Comparison of ENCODE assay signal across 9 cellular contexts in the genomic region with DNA sequence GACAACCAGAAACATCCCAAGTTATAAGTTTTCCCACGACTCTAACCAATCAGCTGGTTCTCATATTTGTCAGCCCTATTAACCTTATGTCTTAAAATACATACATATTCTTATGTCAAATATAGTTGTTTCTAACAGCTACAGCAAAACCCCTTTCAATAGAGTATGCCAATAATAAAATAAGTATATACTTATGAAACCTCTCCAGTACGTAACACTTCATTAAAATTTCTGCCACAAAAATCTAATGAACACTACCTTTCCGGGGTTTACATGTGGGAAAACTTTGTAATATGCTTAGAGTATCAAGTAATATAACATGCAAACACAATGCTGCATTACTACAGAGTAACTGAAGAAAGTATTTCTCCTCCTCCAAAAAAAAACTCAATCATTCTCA. TPM values are rescaled to one million over a fixed set of nuclear protein-coding genes. Genes with fewer than 3 reads are reported as not detected.
DNase-seq lines count a peak whose midpoint lies in the region; ATAC-seq, FAIRE-seq and TF ChIP-seq lines count a peak whose summit lies in the region.
"Had no signal": no experiment of that assay in that cellular context is flagged by ENCODE, and none has a peak within 500 bp of the region (broad histone marks: within the 10 kb centered on the region; RNA-seq: fewer than 3 reads in every experiment).

No MANE protein-coding gene starts in this region.

- H3K4me3 Mint-ChIP-seq in activated naive CD4-positive, alpha-beta T cell treated with anti-CD3 and anti-CD28 coated beads for 36 hours = peak overlapping the region; percentile 83

- no peaks in the 10 kb centered on the region for H3K9me1 ChIP-seq in K562 (ENCODE audit: control insufficient read depth, insufficient read depth, low read length)

- H3K79me2 ChIP-seq in K562 (ENCODE audit: control insufficient read depth, insufficient read depth, low read length) = peaks cover 60% of the 10 kb centered on the region

- ATAC-seq in K562 (no peak), lower lobe of right lung (no peak), GM21529 (IDR thresholded peaks at IDR 0.05; ENCODE audit: unreplicated experiment) (no peak), GM18909 (IDR thresholded peaks at IDR 0.05; ENCODE audit: poor library complexity, unreplicated experiment) (no peak)

- H3K4me2 ChIP-seq in K562 (ENCODE audit: insufficient read depth, low read length) = peak overlapping the region; percentile 90

- TF ChIP-seq CTCF in K562 (IDR thresholded peaks at IDR 0.05 in 2 of 3, conservative IDR thresholded peaks at IDR 0.05 in 1 of 3; ENCODE audit: insufficient read depth in 2 of 3, low read depth in 1 of 3, low read length in 3 of 3) = no peak
- TF ChIP-seq CTCF in lower lobe of right lung (IDR thresholded peaks at IDR 0.05) = no peak
- no peak for TF ChIP-seq CTCF in transverse colon (IDR thresholded peaks at IDR 0.05)

- H3K27me3 ChIP-seq in K562 (ENCODE audit: control insufficient read depth in 2 of 2, insufficient read depth in 2 of 2, low read length in 2 of 2) = no peaks in the 10 kb centered on the region
- H3K27me3 ChIP-seq in lower lobe of right lung (ENCODE audit: low read depth) = peaks cover 5% of the 10 kb centered on the region
- H3K27me3 ChIP-seq in transverse colon = no peaks in the 10 kb centered on the region

- TF ChIP-seq EP300 in K562 (IDR thresholded peaks at IDR 0.05; ENCODE audit: low read length) (no peak), transverse colon (IDR thresholded peaks at IDR 0.05; ENCODE audit: low read depth) (no peak)

- no peaks in the 10 kb centered on the region for H3K36me3 Mint-ChIP-seq in activated naive CD4-positive, alpha-beta T cell treated with anti-CD3 and anti-CD28 coated beads for 36 hours (ENCODE audit: low read depth)

- H4K20me1 ChIP-seq in K562 (replicated peaks; ENCODE audit: control insufficient read depth, insufficient read depth, low read length) = no peaks in the 10 kb centered on the region; the same call in 1 of the 2 replicates

- H3K9me3 Mint-ChIP-seq in activated naive CD4-positive, alpha-beta T cell treated with anti-CD3 and anti-CD28 coated beads for 36 hours = no peaks in the 10 kb centered on the region

- POLR2A ChIA-PET in K562 (lab: Yijun Ruan, JAX) = interaction anchor here (1.5 to 1.6 kb wide), 2 partner anchors 10 to 22 kb away, joined by 4 to 5 read pairs; no protein-coding TSS in a partner anchor

- H3K27me3 Mint-ChIP-seq in activated naive CD4-positive, alpha-beta T cell treated with anti-CD3 and anti-CD28 coated beads for 36 hours (ENCODE audit: low read depth) = no peaks in the 10 kb centered on the region

- H3K4me1 ChIP-seq in K562 (replicated peaks in 1 of 2; ENCODE audit: control insufficient read depth in 2 of 2, insufficient read depth in 2 of 2, low read length in 2 of 2) (peaks cover 0 to 5% of the 10 kb centered on the region in 2 experiments; a peak in 3 of 5 replicates), lower lobe of right lung (peaks cover 13% of the 10 kb centered on the region), transverse colon (peaks cover 0 to 28% (median 13%) of the 10 kb centered on the region in 4 donors)

- no peak overlapping the region for H2AFZ ChIP-seq in K562 (ENCODE audit: low read depth, low read length)

- H3K4me3 ChIP-seq in K562 = peak overlapping the region; percentile 81
- H3K4me3 ChIP-seq in lower lobe of right lung = peak overlapping the region; percentile 72
- H3K4me3 ChIP-seq in transverse colon = peak overlapping the region in 3 of 4 donors; percentile 52 to 89 (median 62)

- TF ChIP-seq POLR2A in K562 (conservative IDR thresholded peaks at IDR 0.05) = no peak
- no peak for TF ChIP-seq POLR2A in transverse colon (IDR thresholded peaks at IDR 0.05)

- no peak for FAIRE-seq in K562 (lab: Jason Lieb, UNC)

- CTCF ChIA-PET in activated naive CD4-positive, alpha-beta T cell treated with anti-CD3 and anti-CD28 coated beads for 36 hours (lab: Charles Lee) = interaction anchor here (0.7 to 3.0 kb wide), 4 partner anchors 63 to 462 kb away, joined by 3 to 12 read pairs (median 3); no protein-coding TSS in a partner anchor
- CTCF ChIA-PET in K562 (lab: Yijun Ruan, JAX; ENCODE audit: low intra/inter-chr PET ratio) = no interaction called here

- no peak for DNase-seq in activated naive CD4-positive, alpha-beta T cell treated with anti-CD3 and anti-CD28 coated beads for 36 hours
- no peak for DNase-seq in activated naive CD4-positive, alpha-beta T cell (lab: John Stamatoyannopoulos, UW)
- no peak for DNase-seq in K562 (ENCODE audit: extremely low read depth in 1 of 4, low spot score in 3 of 4)
- DNase-seq in lower lobe of right lung = no peak
- no peak for DNase-seq in transverse colon
- no peak for DNase-seq in AG20443 (ENCODE audit: low spot score)
- DNase-seq: MV-4-11 had no signal

- no peak overlapping the region for H3K27ac Mint-ChIP-seq in activated naive CD4-positive, alpha-beta T cell treated with anti-CD3 and anti-CD28 coated beads for 36 hours

- peak overlapping the region in 1 of 2 experiments; percentile 91; a peak in 2 of 4 replicates for H3K9ac ChIP-seq in K562 (ENCODE audit: insufficient read depth in 1 of 2, low read depth in 2 of 2, low read length in 2 of 2)

- WGBS in K562 (ENCODE audit: insufficient coverage, low coverage, missing lambda C conversion rate) = 20% methylated on average over 3 of the region's 3 CpGs
- WGBS in transverse colon (ENCODE audit: low coverage in 1 of 2), 2 donors = 38 to 43% methylated on average over 3 of the region's 3 CpGs

- H3K27ac ChIP-seq in K562 (ENCODE audit: extremely low read depth, low read depth, low read length) (no peak overlapping the region), lower lobe of right lung (no peak overlapping the region), transverse colon (peak overlapping the region; percentile 92 to 96 (median 94))

- intact Hi-C loops in activated naive CD4-positive, alpha-beta T cell treated with anti-CD3 and anti-CD28 coated beads for 36 hours (cut with micrococcal nuclease) = no loop called here
- intact Hi-C loops in K562 (cut with micrococcal nuclease) (loop anchor here (10.0 kb wide), 1 partner anchor 70 kb away; no protein-coding TSS in a partner anchor), lower lobe of right lung (cut with DNase I) (no loop called here), transverse colon (cut with DNase I; ENCODE audit: low total_unique reads) (loop anchor here (10.0 kb wide), 1 partner anchor 100 kb away; no protein-coding TSS in a partner anchor)

- H3K36me3 ChIP-seq in K562 (ENCODE audit: control insufficient read depth, insufficient read depth, low read length) (no peaks in the 10 kb centered on the region), lower lobe of right lung (no peaks in the 10 kb centered on the region), transverse colon (no peaks in the 10 kb centered on the region)

- H3K4me1 Mint-ChIP-seq in activated naive CD4-positive, alpha-beta T cell treated with anti-CD3 and anti-CD28 coated beads for 36 hours (ENCODE audit: low read depth) = peaks cover 18% of the 10 kb centered on the region

- BruUV-seq in K562 (replicated peaks; lab: Mats Ljungman, UMichigan) = no TSS peak

- H3K9me3 ChIP-seq in K562 (replicated peaks; ENCODE audit: control insufficient read depth, insufficient read depth, low read depth, low read length) (no peaks in the 10 kb centered on the region; the same call in 1 of the 2 replicates), lower lobe of right lung (no peaks in the 10 kb centered on the region), transverse colon (no peaks in the 10 kb centered on the region)

- in situ Hi-C loops in K562 (cut with MboI) (no loop called here), transverse colon (cut with MboI; ENCODE audit: low pct_ligation_motif_present in 1 of 4, low pct_unique_long_range_greater_than_20kb in 1 of 4, low sequenced_read_pairs in 3 of 4) (no loop called here)

- TF ChIP-seq RAD21 in K562 (CRISPR knock-in tag; conservative IDR thresholded peaks at IDR 0.05 in 1 of 2, IDR thresholded peaks at IDR 0.05 in 1 of 2) = no peak

TF ChIP-seq in K562, 482 proteins besides CTCF, POLR2A, EP300 and RAD21:
- TF ChIP-seq HDAC1 (IDR thresholded peaks at IDR 0.05) = no peak
TF ChIP-seq in K562: peak in this region for 0.

RNA-seq across cellular contexts. Expression of a gene that starts 1.8 kb away (rescaled TPM):
- 1 to 10 TPM; 3.9 to 4.1 TPM for total RNA-seq in activated naive CD4-positive, alpha-beta T cell treated with anti-CD3 and anti-CD28 coated beads for 36 hours
- 38.8 and 60.4 TPM in 2 replicates for total RNA-seq in K562 (2011; cell fraction: chromatin; rRNA removed; ENCODE audit: low replicate concordance)
- total RNA-seq in K562 (2011; cell fraction: nucleolus; rRNA removed) = 28.2 and 38.7 TPM in 2 replicates
- 30.5 and 33.0 TPM in 2 replicates for total RNA-seq in K562 (2011; cell fraction: nucleoplasm; rRNA removed)
- total RNA-seq in K562 (2014; rRNA removed) (17.0 and 18.9 TPM in 2 replicates), K562 (2014; rRNA removed; fragmentation: Illumina TruSeq; extraction: Trizol) (10.8 and 13.4 TPM in 2 replicates), K562 (2015; rRNA removed; fragmentation: Illumina TruSeq; extraction: Trizol) (11.5 and 12.3 TPM in 2 replicates), K562 (2021) (13.2 and 15.5 TPM in 2 replicates), lower lobe of right lung (47.4 TPM), transverse colon (100 to 1,000 TPM in 1 of 4 donors, 10 to 100 TPM in 3; 11.7 to 102 (median 58.9) TPM)
- polyA plus RNA-seq in K562 (2011; rRNA removed) (10.2 and 11.3 TPM in 2 replicates), K562 (2014; fragmentation: Illumina TruSeq; extraction: Trizol) (7.8 and 10.5 TPM in 2 replicates), K562 (2014; fragmentation: Nextera tagmentation; extraction: Ambion mirVana) (10 to 100 TPM in 1 of 2 experiments, 1 to 10 TPM in 1; 3.0 to 10.3 TPM), K562 (2014; rRNA removed) (8.1 and 9.9 TPM in 2 replicates)
- polyA plus RNA-seq in K562 (2011; cell fraction: cytosol; rRNA removed) = 19.2 and 20.8 TPM in 2 replicates
- polyA plus RNA-seq in K562 (2011; cell fraction: nucleus; rRNA removed) = 29.8 and 46.7 TPM in 2 replicates
- polyA plus RNA-seq in K562 (2012) = 7.7 and 9.4 TPM in 2 replicates
- 68.0 and 70.2 TPM in 2 replicates for polyA minus RNA-seq in K562 (2011; rRNA and poly(A)+ RNA removed)
- 16.3 and 20.8 TPM in 2 replicates for polyA minus RNA-seq in K562 (2011; cell fraction: cytosol; rRNA and poly(A)+ RNA removed)
- polyA minus RNA-seq in K562 (2011; cell fraction: nucleus; rRNA and poly(A)+ RNA removed) = 21.0 and 26.5 TPM in 2 replicates

Comparison
In these comparisons a context has a peak if more than half of its experiments do, and no peak if none do; other contexts are left out.
1. H3K27ac ChIP-seq: peak in transverse colon (4 of 4); none in K562 (single experiment) and lower lobe of right lung (single experiment).
2. intact Hi-C loops: an anchor here in K562 (10.0 kb wide) and transverse colon (10.0 kb wide); none called in activated naive CD4-positive, alpha-beta T cell treated with anti-CD3 and anti-CD28 coated beads for 36 hours and lower lobe of right lung.
3. Peak in every context shown above with its lines, with median percentiles within 50 percentile points of each other: H3K4me3 ChIP-seq.